In the genomic region with DNA sequence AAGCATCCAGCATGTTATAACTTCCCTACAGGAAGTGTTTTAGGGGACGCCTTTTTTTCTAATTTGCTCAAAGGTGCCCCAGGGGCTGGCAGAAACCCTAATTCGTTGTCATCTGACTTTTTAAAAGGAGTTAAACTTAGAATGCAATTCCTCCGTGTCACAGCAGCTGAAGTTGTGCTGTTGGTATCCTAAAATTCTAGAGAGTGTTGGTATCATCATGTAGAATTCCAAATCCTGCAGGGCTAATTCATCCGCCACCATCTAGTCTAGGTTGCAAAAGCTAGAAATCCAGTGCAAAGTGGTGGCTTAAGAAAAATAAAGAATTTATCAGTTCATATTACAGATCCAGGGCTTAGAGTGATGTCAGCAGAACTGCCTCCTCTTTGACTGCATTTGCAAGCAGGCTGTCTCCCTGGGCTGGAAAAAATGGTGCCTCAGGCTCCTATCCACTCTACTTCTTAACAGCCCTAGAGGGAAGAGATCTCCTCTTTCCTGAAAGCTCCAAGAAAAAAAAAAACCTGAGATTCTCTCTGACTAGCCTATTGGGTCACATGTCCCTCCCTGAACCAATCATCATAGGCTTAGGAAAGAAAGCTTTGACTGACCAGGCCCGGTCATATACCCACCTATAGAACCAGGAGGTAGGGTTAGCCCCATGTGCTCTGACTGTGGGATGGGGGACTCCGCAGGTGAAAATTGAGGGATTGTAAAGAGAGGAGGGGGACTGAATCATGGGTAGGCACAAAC, we compare ENCODE assay signal across 8 cellular contexts.
DNase-seq lines count a peak whose midpoint lies in the region; ATAC-seq and TF ChIP-seq lines count a peak whose summit lies in the region.

No MANE protein-coding gene starts in this region.

- H3K4ac ChIP-seq in H9 (ENCODE audit: low read depth, low read length): no peak overlapping the region
- no peak overlapping the region for H3K4ac ChIP-seq in mesendoderm (ENCODE audit: low read depth, low read length)

- H3T11ph ChIP-seq in H9 (ENCODE audit: low read length): no peak overlapping the region

- H2BK5ac ChIP-seq in H9 (ENCODE audit: insufficient read length, low read length) (no peak overlapping the region), mesendoderm (ENCODE audit: low read length) (no peak overlapping the region)

- no peak overlapping the region for H3K23ac ChIP-seq in H9 (ENCODE audit: insufficient read length, low read depth, low read length)
- H3K23ac ChIP-seq in mesendoderm (ENCODE audit: low read length): no peak overlapping the region

- no peak overlapping the region for H2BK120ac ChIP-seq in H9 (ENCODE audit: low read depth, low read length, poor library complexity, severe bottlenecking)
- H2BK120ac ChIP-seq in mesendoderm (ENCODE audit: low read depth, low read length): no peak overlapping the region

- H3K4me3 Mint-ChIP-seq in CD14-positive monocyte: peak overlapping the region in 1 of 2 donors; percentile 61
- no peak overlapping the region for H3K4me3 Mint-ChIP-seq in H9
- no peak overlapping the region for H3K4me3 Mint-ChIP-seq in activated naive CD8-positive, alpha-beta T cell treated with anti-CD3 and anti-CD28 coated beads for 36 hours

- H3K36me3 Mint-ChIP-seq in CD14-positive monocyte (no peaks in the 10 kb centered on the region), H9 (ENCODE audit: insufficient read depth in 1 of 3, low read depth in 3 of 3) (peaks cover 3 to 14% (median 6%) of the 10 kb centered on the region in 3 experiments; a peak in 4 of 7 replicates)
- no peaks in the 10 kb centered on the region for H3K36me3 Mint-ChIP-seq in activated naive CD8-positive, alpha-beta T cell treated with anti-CD3 and anti-CD28 coated beads for 36 hours

- no peaks in the 10 kb centered on the region for H3K36me3 ChIP-seq in mesendoderm (ENCODE audit: control insufficient read depth, insufficient read depth, low read length)

- H3K27me3 ChIP-seq in H9 (ENCODE audit: insufficient read depth, low read length): no peaks in the 10 kb centered on the region
- no peaks in the 10 kb centered on the region for H3K27me3 ChIP-seq in mesendoderm (ENCODE audit: insufficient read depth, low read length, poor library complexity)

- TF ChIP-seq CTCF in CD14-positive monocyte (IDR thresholded peaks at IDR 0.05) (peak; percentile 69), H9 (conservative IDR thresholded peaks at IDR 0.05) (no peak; the same call in 1 of the 3 replicates)

- no peaks in the 10 kb centered on the region for H3K9me3 ChIP-seq in H9 (ENCODE audit: control insufficient read depth, low read depth, low read length)

- H4K5ac ChIP-seq in H9 (ENCODE audit: insufficient read length, low read depth, low read length) (no peak overlapping the region), mesendoderm (ENCODE audit: low read length) (peak overlapping the region; percentile 87)

- H3K56ac ChIP-seq in H9 (ENCODE audit: insufficient read length, low read depth, low read length): no peak overlapping the region
- H3K56ac ChIP-seq in mesendoderm (ENCODE audit: low read length): peak overlapping the region; percentile 68

- H3K4me1 ChIP-seq in H9 (ENCODE audit: insufficient read depth, low read length): 0 out of 2 replicates have a peak, but pooled peaks cover 3% of the 10 kb centered on the region
- peaks cover 2% of the 10 kb centered on the region for H3K4me1 ChIP-seq in mesendoderm (ENCODE audit: control insufficient read depth, low read depth, low read length)

- H3K18ac ChIP-seq in H9 (ENCODE audit: insufficient read length, low read depth, low read length) (no peak overlapping the region), mesendoderm (ENCODE audit: low read length) (no peak overlapping the region)

- H3K79me2 ChIP-seq in H9 (ENCODE audit: insufficient read depth, low read length) (no peaks in the 10 kb centered on the region), mesendoderm (ENCODE audit: control insufficient read depth, insufficient read depth, low read length) (no peaks in the 10 kb centered on the region)

- WGBS in H9 (ENCODE audit: extremely low coverage, insufficient read length, low lambda C conversion rate): no CpG with 5 or more reads among the region's 6 CpGs
- no CpG with 5 or more reads among the region's 6 CpGs for WGBS in mesendoderm (ENCODE audit: extremely low coverage, insufficient coverage, low lambda C conversion rate)

- H3K4me1 Mint-ChIP-seq in CD14-positive monocyte (peaks cover 25% of the 10 kb centered on the region), H9 (peaks cover 12% of the 10 kb centered on the region in 2 experiments)
- H3K4me1 Mint-ChIP-seq in activated naive CD8-positive, alpha-beta T cell treated with anti-CD3 and anti-CD28 coated beads for 36 hours: peaks cover 10% of the 10 kb centered on the region

- H3K4me2 ChIP-seq in H9 (ENCODE audit: insufficient read depth, insufficient read length, low read length) (no peak overlapping the region), mesendoderm (ENCODE audit: low read length) (no peak overlapping the region)

- H2AK5ac ChIP-seq in H9 (ENCODE audit: insufficient read length, low read length): no peak overlapping the region
- no peak overlapping the region for H2AK5ac ChIP-seq in mesendoderm (ENCODE audit: low read length)

- H3K23me2 ChIP-seq in H9 (ENCODE audit: insufficient read length, low read depth, low read length, poor library complexity, severe bottlenecking): no peaks in the 10 kb centered on the region

- H2BK20ac ChIP-seq in H9 (ENCODE audit: low read depth, low read length, poor library complexity, severe bottlenecking): no peak overlapping the region

- H4K91ac ChIP-seq in H9 (ENCODE audit: insufficient read length, low read depth, low read length): no peak overlapping the region

- peak overlapping the region in 6 of 7 donors; percentile 3 to 90 (median 57) for H3K27ac Mint-ChIP-seq in CD14-positive monocyte
- H3K27ac Mint-ChIP-seq in H9: peak overlapping the region; percentile 27 to 88 (median 59); a peak in 5 of 7 replicates
- H3K27ac Mint-ChIP-seq in activated naive CD8-positive, alpha-beta T cell treated with anti-CD3 and anti-CD28 coated beads for 36 hours: peak overlapping the region; percentile 57

- H3K9me3 Mint-ChIP-seq in CD14-positive monocyte (no peaks in the 10 kb centered on the region), H9 (no peaks in the 10 kb centered on the region)
- H3K9me3 Mint-ChIP-seq in activated naive CD8-positive, alpha-beta T cell treated with anti-CD3 and anti-CD28 coated beads for 36 hours: peaks cover 2% of the 10 kb centered on the region

- H3K4me3 ChIP-seq in mesendoderm (ENCODE audit: low read length): no peak overlapping the region

- intact Hi-C loops in CD14-positive monocyte (cut with micrococcal nuclease): loop anchor here (5.0 to 10.0 kb wide), 2 partner anchors 88 to 90 kb away; no protein-coding TSS in a partner anchor

- no peak overlapping the region for H3K27ac ChIP-seq in H9 (ENCODE audit: insufficient read length, low read depth, low read length)
- H3K27ac ChIP-seq in mesendoderm (ENCODE audit: low read depth, low read length): no peak overlapping the region

- H4K20me1 ChIP-seq in H9 (ENCODE audit: control insufficient read depth, insufficient read depth, insufficient read length): no peaks in the 10 kb centered on the region

- H4K8ac ChIP-seq in H9 (replicated peaks; ENCODE audit: insufficient read length, low read depth, low read length) (no peak overlapping the region), mesendoderm (ENCODE audit: low read depth, low read length) (peak overlapping the region; percentile 30)

- H3K9ac ChIP-seq in H9 (ENCODE audit: extremely low read depth, insufficient read length, low read length) (no peak overlapping the region), mesendoderm (ENCODE audit: low read length) (peak overlapping the region; percentile 16)

- H2AFZ ChIP-seq in H9 (ENCODE audit: low read length): no peak overlapping the region

- no peak for DNase-seq in CD14-positive monocyte (ENCODE audit: low spot score)
- DNase-seq in H9: no peak
- no peak for DNase-seq in activated naive CD8-positive, alpha-beta T cell treated with anti-CD3 and anti-CD28 coated beads for 36 hours
- peak; percentile 83 for DNase-seq in mesendoderm
- no peak for DNase-seq in occipital lobe (lab: John Stamatoyannopoulos, UW)
- no peak for DNase-seq in stimulated activated CD4-positive, alpha-beta T cell treated with anti-CD3 and anti-CD28 coated beads, Interleukin-12 subunit alpha, Interleukin-12 subunit beta, amount 100 ng/mL, for 4 hours

- ATAC-seq in HG02798 (IDR thresholded peaks at IDR 0.05; ENCODE audit: poor library complexity, unreplicated experiment): no peak
- ATAC-seq in GM19035 (IDR thresholded peaks at IDR 0.05; ENCODE audit: unreplicated experiment): no peak

- no peaks in the 10 kb centered on the region for H3K79me1 ChIP-seq in H9 (ENCODE audit: insufficient read depth, low read depth, low read length, poor library complexity, severe bottlenecking)
- H3K79me1 ChIP-seq in mesendoderm (ENCODE audit: low read length): no peaks in the 10 kb centered on the region

- no peak overlapping the region for H2BK12ac ChIP-seq in H9 (ENCODE audit: insufficient read length, low read depth, low read length)

- H3K27me3 Mint-ChIP-seq in CD14-positive monocyte (ENCODE audit: low read depth in 3 of 3): peaks cover under 1 to 10% (median 9%) of the 10 kb centered on the region in 3 donors
- H3K27me3 Mint-ChIP-seq in H9 (ENCODE audit: low read depth): no peaks in the 10 kb centered on the region
- peaks cover 4% of the 10 kb centered on the region for H3K27me3 Mint-ChIP-seq in activated naive CD8-positive, alpha-beta T cell treated with anti-CD3 and anti-CD28 coated beads for 36 hours

- H2BK15ac ChIP-seq in H9 (ENCODE audit: low read depth, low read length): no peak overlapping the region
- no peak overlapping the region for H2BK15ac ChIP-seq in mesendoderm (replicated peaks; ENCODE audit: low read depth)

- no peak overlapping the region for H3K14ac ChIP-seq in H9 (ENCODE audit: insufficient read depth, low read length)
